ENCODE assay signal across 18 cellular contexts in genomic region chr21:10465524-10466110, GRCh38. TPM values are rescaled to one million over a fixed set of nuclear protein-coding genes. Genes with fewer than 3 reads are reported as not detected.
DNase-seq lines count a peak whose midpoint lies in the region; ATAC-seq and TF ChIP-seq lines count a peak whose summit lies in the region.
"Not testable (repeated sequence)": the region's sequence is repeated elsewhere in the genome, so short reads cannot be mapped to it uniquely, and the experiment has no call there.
"Had no signal": no experiment of that assay in that cellular context is flagged by ENCODE, and none has a peak within 500 bp of the region (broad histone marks: within the 10 kb centered on the region; RNA-seq: fewer than 3 reads in every experiment).

No MANE protein-coding gene starts in this region.

- H4K20me1 ChIP-seq in DND-41 (ENCODE audit: insufficient read depth, low read length): not testable (repeated sequence)

- not testable (repeated sequence) for H3K27me3 Mint-ChIP-seq in activated CD4-positive, alpha-beta T cell treated with anti-CD3 and anti-CD28 coated beads for 36 hours; naive thymus-derived CD4-positive, alpha-beta T cell

- H3K27me3 ChIP-seq in DND-41 (ENCODE audit: insufficient read depth, low read length, poor library complexity); naive thymus-derived CD4-positive, alpha-beta T cell (ENCODE audit: control insufficient read depth in 2 of 2, insufficient read depth in 2 of 2, low read length in 2 of 2); gastrocnemius medialis; aorta (ENCODE audit: control insufficient read depth in 1 of 2, insufficient read depth in 2 of 2, low read length in 1 of 2): not testable (repeated sequence)

- not testable (repeated sequence) for H3K36me3 Mint-ChIP-seq in activated CD4-positive, alpha-beta T cell treated with anti-CD3 and anti-CD28 coated beads for 36 hours (ENCODE audit: low read depth); naive thymus-derived CD4-positive, alpha-beta T cell

- not testable (repeated sequence) for H3K4me2 ChIP-seq in DND-41 (ENCODE audit: insufficient read depth, low read length)

- H3K9me3 Mint-ChIP-seq in activated CD4-positive, alpha-beta T cell treated with anti-CD3 and anti-CD28 coated beads for 36 hours (ENCODE audit: low read depth); naive thymus-derived CD4-positive, alpha-beta T cell: not testable (repeated sequence)

- not testable (repeated sequence) for H3K4me1 ChIP-seq in DND-41 (ENCODE audit: insufficient read depth, low read length); naive thymus-derived CD4-positive, alpha-beta T cell (ENCODE audit: control insufficient read depth in 2 of 2, insufficient read depth in 2 of 2, low read length in 2 of 2); gastrocnemius medialis; aorta (ENCODE audit: control insufficient read depth in 1 of 2, insufficient read depth in 2 of 2, low read length in 2 of 2)

- H2AFZ ChIP-seq in DND-41 (ENCODE audit: low read depth, low read length): not testable (repeated sequence)

- 61% methylated on average over 10 of the region's 10 CpGs for WGBS in aorta, 2 donors

- H3K36me3 ChIP-seq in DND-41 (ENCODE audit: insufficient read depth, low read length); naive thymus-derived CD4-positive, alpha-beta T cell (ENCODE audit: control insufficient read depth in 2 of 3, insufficient read depth in 3 of 3, low read length in 3 of 3); gastrocnemius medialis; aorta (ENCODE audit: control insufficient read depth in 1 of 2, insufficient read depth in 2 of 2, low read length in 1 of 2): not testable (repeated sequence)

- DNase-seq in DND-41 (peak; percentile 10), coronary artery (ENCODE audit: low spot score) (peak; percentile 83), cardiac septum (ENCODE audit: low spot score) (peak; percentile 77), aorta (peak; percentile 55 to 85)
- peak; percentile 6 for DNase-seq in activated CD4-positive, alpha-beta T cell treated with anti-CD3 and anti-CD28 coated beads for 36 hours
- not testable (repeated sequence) for DNase-seq in left lobe of liver (ENCODE audit: low spot score); naive thymus-derived CD4-positive, alpha-beta T cell; gastrocnemius medialis

- intact Hi-C loops in activated CD4-positive, alpha-beta T cell treated with anti-CD3 and anti-CD28 coated beads for 36 hours (cut with DNase I, micrococcal nuclease); cardiac septum (cut with DNase I); naive thymus-derived CD4-positive, alpha-beta T cell (cut with micrococcal nuclease); gastrocnemius medialis (cut with DNase I; ENCODE audit: low total_unique reads); aorta (cut with DNase I): not testable (repeated sequence)

- not testable (repeated sequence) for H3K79me2 ChIP-seq in DND-41 (ENCODE audit: insufficient read depth, low read length)

- H3K27ac Mint-ChIP-seq in activated CD4-positive, alpha-beta T cell treated with anti-CD3 and anti-CD28 coated beads for 36 hours; naive thymus-derived CD4-positive, alpha-beta T cell: not testable (repeated sequence)

- H3K4me3 Mint-ChIP-seq in activated CD4-positive, alpha-beta T cell treated with anti-CD3 and anti-CD28 coated beads for 36 hours; naive thymus-derived CD4-positive, alpha-beta T cell: not testable (repeated sequence)

- in situ Hi-C loops in gastrocnemius medialis (cut with MboI; ENCODE audit: low sequenced_read_pairs in 4 of 4): not testable (repeated sequence)

- H3K9ac ChIP-seq in DND-41 (ENCODE audit: low read depth, low read length): not testable (repeated sequence)

- H3K27ac ChIP-seq in DND-41 (ENCODE audit: low read length); coronary artery; naive thymus-derived CD4-positive, alpha-beta T cell (ENCODE audit: low read depth, low read length); gastrocnemius medialis; aorta (ENCODE audit: low read depth in 1 of 2, low read length in 2 of 2): not testable (repeated sequence)

- H3K9me3 ChIP-seq in DND-41 (ENCODE audit: insufficient read depth, low read length, severe bottlenecking); naive thymus-derived CD4-positive, alpha-beta T cell (ENCODE audit: control insufficient read depth in 2 of 3, low read length in 3 of 3); gastrocnemius medialis; aorta (ENCODE audit: control insufficient read depth, low read length): not testable (repeated sequence)

- not testable (repeated sequence) for H3K4me1 Mint-ChIP-seq in activated CD4-positive, alpha-beta T cell treated with anti-CD3 and anti-CD28 coated beads for 36 hours; naive thymus-derived CD4-positive, alpha-beta T cell

- H3K4me3 ChIP-seq in DND-41 (ENCODE audit: low read depth in 1 of 2, low read length in 2 of 2); coronary artery; naive thymus-derived CD4-positive, alpha-beta T cell (ENCODE audit: low read length); gastrocnemius medialis; aorta (ENCODE audit: low read length in 2 of 2): not testable (repeated sequence)

- CTCF ChIA-PET in activated CD4-positive, alpha-beta T cell treated with anti-CD3 and anti-CD28 coated beads for 36 hours (lab: Charles Lee); naive thymus-derived CD4-positive, alpha-beta T cell (lab: Charles Lee): not testable (repeated sequence)

- POLR2A ChIA-PET in activated CD4-positive, alpha-beta T cell treated with anti-CD3 and anti-CD28 coated beads for 36 hours (lab: Charles Lee); naive thymus-derived CD4-positive, alpha-beta T cell (lab: Charles Lee): not testable (repeated sequence)

- peak; percentile 29; the same call in 2 of the 3 replicates for ATAC-seq in DND-41 (ENCODE audit: insufficient read depth, low read depth)
- ATAC-seq in activated CD4-positive, alpha-beta T cell treated with anti-CD3 and anti-CD28 coated beads for 36 hours: not testable (repeated sequence)
- ATAC-seq in left lobe of liver: peak; percentile 40
- ATAC-seq in naive thymus-derived CD4-positive, alpha-beta T cell: peak; percentile 30
- peak; percentile 8 to 13 for ATAC-seq in gastrocnemius medialis
- peak; percentile 20 for ATAC-seq in aorta (ENCODE audit: low FRiP score)

- TF ChIP-seq POLR2A in gastrocnemius medialis (IDR thresholded peaks at IDR 0.05): not testable (repeated sequence)

- TF ChIP-seq CTCF in DND-41 (IDR thresholded peaks at IDR 0.05; ENCODE audit: borderline replicate concordance, extremely low read depth, low read length, poor library complexity, severe bottlenecking); coronary artery (IDR thresholded peaks at IDR 0.05); gastrocnemius medialis (IDR thresholded peaks at IDR 0.05 in 4 of 5, conservative IDR thresholded peaks at IDR 0.05 in 1 of 5): not testable (repeated sequence)

RNA-seq across cellular contexts. Expression of gene TPTE, which starts 55.8 kb away (rescaled TPM):
- not detected for total RNA-seq in activated CD4-positive, alpha-beta T cell treated with anti-CD3 and anti-CD28 coated beads for 36 hours
- total RNA-seq in cardiac septum (not detected), left lobe of liver (not detected), gastrocnemius medialis (not detected), aorta (not detected)
- total RNA-seq in naive thymus-derived CD4-positive, alpha-beta T cell: not detected
- polyA plus RNA-seq in naive thymus-derived CD4-positive, alpha-beta T cell: not detected
- under 1 TPM in 1 of 2 donors, not detected in 1; 0.08 TPM for polyA plus RNA-seq in aorta
- total RNA-seq: CD4-positive, alpha-beta memory T cell; esophagus squamous epithelium; H9; HT-29; liver; M059J; mucosa of gallbladder; ureter had no signal
- polyA plus RNA-seq: A549; CD4-positive, alpha-beta memory T cell; liver; neural cell had no signal
